ENCODE assay signal across 1 cellular context in the genomic region with DNA sequence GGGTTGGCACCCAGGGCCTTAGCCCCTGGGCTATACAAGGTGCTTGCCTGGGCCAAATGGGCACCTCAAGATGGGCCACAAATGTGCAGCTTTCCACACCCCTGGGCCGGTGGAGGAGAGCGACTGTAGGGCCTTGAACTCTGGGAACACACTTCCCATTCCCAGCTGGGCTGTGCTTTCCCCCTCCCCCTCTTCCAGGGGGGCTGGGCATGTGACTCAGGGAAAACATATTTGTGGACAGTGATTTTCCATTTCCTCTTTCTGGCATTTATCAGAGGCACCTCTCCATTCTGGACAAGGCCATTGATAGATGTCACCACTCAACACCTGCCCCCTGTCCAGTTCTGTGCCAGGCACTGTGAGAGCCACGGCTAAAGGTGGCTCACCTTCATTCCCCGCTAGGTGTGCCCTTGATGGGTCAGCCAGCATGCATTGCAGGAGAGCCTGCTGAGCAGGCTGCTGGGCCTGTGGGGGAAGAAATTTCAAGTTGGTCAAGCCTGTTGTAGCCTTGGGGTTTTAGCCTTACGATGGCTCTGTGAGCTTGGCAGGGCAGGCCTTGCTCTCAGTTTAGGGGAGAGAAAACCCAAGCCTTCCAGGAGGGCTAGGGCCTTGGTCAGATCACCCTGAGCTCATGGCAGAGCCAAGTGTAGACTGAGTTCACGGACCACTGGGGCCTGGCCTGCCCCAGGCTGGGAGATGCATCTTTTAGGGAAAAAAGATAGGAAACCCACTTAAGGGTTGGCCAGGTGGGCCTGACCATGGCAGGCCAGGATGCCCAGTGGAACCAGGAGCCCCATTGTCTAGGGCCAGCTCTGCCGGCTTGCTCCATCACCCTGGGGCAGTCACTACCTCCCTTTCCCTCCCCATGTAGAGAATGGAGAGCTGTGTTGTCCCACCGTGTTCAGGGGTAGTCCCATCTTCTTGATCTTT.
TF ChIP-seq lines count a peak whose summit lies in the region.

No MANE protein-coding gene starts in this region.

TF ChIP-seq in HepG2, 621 proteins besides CTCF, POLR2A, EP300 and RAD21 (continued from another document):
- TF ChIP-seq, protein P1, sequence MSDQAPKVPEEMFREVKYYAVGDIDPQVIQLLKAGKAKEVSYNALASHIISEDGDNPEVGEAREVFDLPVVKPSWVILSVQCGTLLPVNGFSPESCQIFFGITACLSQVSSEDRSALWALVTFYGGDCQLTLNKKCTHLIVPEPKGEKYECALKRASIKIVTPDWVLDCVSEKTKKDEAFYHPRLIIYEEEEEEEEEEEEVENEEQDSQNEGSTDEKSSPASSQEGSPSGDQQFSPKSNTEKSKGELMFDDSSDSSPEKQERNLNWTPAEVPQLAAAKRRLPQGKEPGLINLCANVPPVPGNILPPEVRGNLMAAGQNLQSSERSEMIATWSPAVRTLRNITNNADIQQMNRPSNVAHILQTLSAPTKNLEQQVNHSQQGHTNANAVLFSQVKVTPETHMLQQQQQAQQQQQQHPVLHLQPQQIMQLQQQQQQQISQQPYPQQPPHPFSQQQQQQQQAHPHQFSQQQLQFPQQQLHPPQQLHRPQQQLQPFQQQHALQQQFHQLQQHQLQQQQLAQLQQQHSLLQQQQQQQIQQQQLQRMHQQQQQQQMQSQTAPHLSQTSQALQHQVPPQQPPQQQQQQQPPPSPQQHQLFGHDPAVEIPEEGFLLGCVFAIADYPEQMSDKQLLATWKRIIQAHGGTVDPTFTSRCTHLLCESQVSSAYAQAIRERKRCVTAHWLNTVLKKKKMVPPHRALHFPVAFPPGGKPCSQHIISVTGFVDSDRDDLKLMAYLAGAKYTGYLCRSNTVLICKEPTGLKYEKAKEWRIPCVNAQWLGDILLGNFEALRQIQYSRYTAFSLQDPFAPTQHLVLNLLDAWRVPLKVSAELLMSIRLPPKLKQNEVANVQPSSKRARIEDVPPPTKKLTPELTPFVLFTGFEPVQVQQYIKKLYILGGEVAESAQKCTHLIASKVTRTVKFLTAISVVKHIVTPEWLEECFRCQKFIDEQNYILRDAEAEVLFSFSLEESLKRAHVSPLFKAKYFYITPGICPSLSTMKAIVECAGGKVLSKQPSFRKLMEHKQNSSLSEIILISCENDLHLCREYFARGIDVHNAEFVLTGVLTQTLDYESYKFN (CRISPR knock-in tag; conservative IDR thresholded peaks at IDR 0.05) = peak; percentile 90
- TF ChIP-seq HMG20A (CRISPR knock-in tag; IDR thresholded peaks at IDR 0.05; ENCODE audit: borderline replicate concordance) = peak; percentile 72; the same call in 1 of the 2 replicates
- TF ChIP-seq ZNF501 (CRISPR knock-in tag; IDR thresholded peaks at IDR 0.05) = peak; percentile 63; the same call in 1 of the 2 replicates
- TF ChIP-seq RFXAP (CRISPR knock-in tag; IDR thresholded peaks at IDR 0.05; ENCODE audit: borderline replicate concordance) = no peak
- TF ChIP-seq ZNF782 (CRISPR knock-in tag; IDR thresholded peaks at IDR 0.05; ENCODE audit: borderline replicate concordance) = no peak
- no peak for TF ChIP-seq ZKSCAN8 (CRISPR knock-in tag; IDR thresholded peaks at IDR 0.05; ENCODE audit: borderline replicate concordance)
- no peak for TF ChIP-seq TCF7L2 (IDR thresholded peaks at IDR 0.05; ENCODE audit: low read depth, low read length)
- no peak for TF ChIP-seq MAFG (CRISPR knock-in tag; IDR thresholded peaks at IDR 0.05)
- no peak for TF ChIP-seq MED13 (CRISPR knock-in tag; IDR thresholded peaks at IDR 0.05)
- no peak for TF ChIP-seq ZC3H4 (CRISPR knock-in tag; IDR thresholded peaks at IDR 0.05; ENCODE audit: borderline replicate concordance)
- no peak for TF ChIP-seq ZNF383 (CRISPR knock-in tag; IDR thresholded peaks at IDR 0.05; ENCODE audit: borderline replicate concordance)
- no peak for TF ChIP-seq CENPX (CRISPR knock-in tag; IDR thresholded peaks at IDR 0.05)
- no peak for TF ChIP-seq POGZ (CRISPR knock-in tag; IDR thresholded peaks at IDR 0.05)
- TF ChIP-seq ZNF329 (CRISPR knock-in tag; IDR thresholded peaks at IDR 0.05; ENCODE audit: low read depth) = no peak
